ENCODE assay signal across 8 cellular contexts in the genomic region with DNA sequence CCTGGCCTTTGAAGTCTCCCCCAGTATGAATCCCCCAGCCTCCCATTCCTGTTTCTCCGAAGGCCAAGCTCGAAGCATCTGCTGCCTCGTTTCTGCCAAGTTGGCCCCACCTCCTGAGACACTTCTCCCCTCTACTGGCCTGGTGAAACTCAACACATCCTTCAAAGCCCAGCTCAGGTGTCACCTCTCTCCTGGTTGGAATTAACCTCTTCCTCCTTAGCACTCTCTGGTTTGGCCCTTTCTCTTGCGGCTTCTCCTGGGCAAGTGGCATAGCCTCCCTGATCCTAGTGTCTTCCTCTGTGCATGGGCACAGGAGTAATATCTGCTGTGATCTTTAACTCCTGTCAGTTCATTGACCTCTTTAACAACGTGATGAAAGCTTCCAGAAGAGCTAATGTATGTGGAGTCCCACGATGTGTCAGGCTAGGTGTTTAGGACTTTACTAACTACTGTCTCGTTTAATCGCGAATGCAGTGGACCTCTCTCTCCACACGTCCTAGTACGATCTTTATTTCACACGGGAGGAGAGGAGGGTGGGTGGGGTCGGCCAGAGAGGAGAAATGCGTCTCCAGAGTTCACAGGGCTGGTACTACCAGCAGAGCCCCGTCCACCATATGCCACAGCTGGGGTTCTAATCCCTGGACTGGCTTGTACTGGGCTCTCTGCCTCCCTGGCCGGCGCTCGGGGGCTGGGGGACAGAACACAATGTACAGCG. TPM values are rescaled to one million over a fixed set of nuclear protein-coding genes. Genes with fewer than 3 reads are reported as not detected.
DNase-seq lines count a peak whose midpoint lies in the region; ATAC-seq and TF ChIP-seq lines count a peak whose summit lies in the region.

No MANE protein-coding gene starts in this region.

- CTCF ChIA-PET in A673 (lab: Charles Lee): interaction anchor here (0.6 to 0.7 kb wide), 2 partner anchors 100 to 118 kb away, joined by 3 to 4 read pairs; no protein-coding TSS in a partner anchor

- TF ChIP-seq CTCF in A673 (conservative IDR thresholded peaks at IDR 0.05; ENCODE audit: low read depth, low read length) (no peak), HFF-Myc (IDR thresholded peaks at IDR 0.05; ENCODE audit: low read depth, low read length, missing control alignments) (no peak), adrenal gland (IDR thresholded peaks at IDR 0.05) (no peak)

- H3K36me3 ChIP-seq in A673 (ENCODE audit: insufficient read depth, low read length, poor library complexity, severe bottlenecking) (no peaks in the 10 kb centered on the region), subcutaneous abdominal adipose tissue (ENCODE audit: control insufficient read depth in 5 of 5, insufficient read depth in 5 of 5, low read length in 5 of 5) (no peaks in the 10 kb centered on the region), adrenal gland (replicated peaks in 1 of 2) (no peaks in the 10 kb centered on the region)

- POLR2A ChIA-PET in A673 (lab: Charles Lee; ENCODE audit: low non-redundant PET): interaction anchor here (0.6 kb wide), 1 partner anchor 1997 kb away, joined by 3 read pairs; no protein-coding TSS in a partner anchor

- no TSS peak for BruUV-seq in A673 (replicated peaks; lab: Mats Ljungman, UMichigan)

- peak overlapping the region in 2 of 5 donors; percentile 30 to 68 for H3K9ac ChIP-seq in subcutaneous abdominal adipose tissue (ENCODE audit: low read length in 5 of 5)

- H3K27ac ChIP-seq in A673 (ENCODE audit: low read depth, low read length, poor library complexity, severe bottlenecking): no peak overlapping the region
- H3K27ac ChIP-seq in angular gyrus (ENCODE audit: low read depth, low read length): peak overlapping the region; percentile 84
- no peak overlapping the region for H3K27ac ChIP-seq in subcutaneous abdominal adipose tissue (ENCODE audit: low read depth, low read length)
- peak overlapping the region in 2 of 5 donors; percentile 34 to 65 for H3K27ac ChIP-seq in adrenal gland

- H3K27me3 ChIP-seq in A673 (replicated peaks; ENCODE audit: insufficient read depth, low read depth, low read length, poor library complexity): no peaks in the 10 kb centered on the region
- peaks cover 0 to 4% (median 0%) of the 10 kb centered on the region in 5 donors for H3K27me3 ChIP-seq in subcutaneous abdominal adipose tissue (ENCODE audit: control insufficient read depth in 5 of 5, insufficient read depth in 4 of 5, low read length in 5 of 5)
- no peaks in the 10 kb centered on the region for H3K27me3 ChIP-seq in adrenal gland

- peaks cover 7% of the 10 kb centered on the region for H3K4me1 ChIP-seq in A673 (ENCODE audit: insufficient read depth, low read length, poor library complexity, severe bottlenecking)
- H3K4me1 ChIP-seq in subcutaneous abdominal adipose tissue (ENCODE audit: control insufficient read depth in 5 of 5, insufficient read depth in 5 of 5, low read length in 5 of 5): peaks cover 0 to 27% (median 22%) of the 10 kb centered on the region in 5 donors
- H3K4me1 ChIP-seq in adrenal gland (replicated peaks in 1 of 2): peaks cover 12 to 24% of the 10 kb centered on the region in 2 donors

- intact Hi-C loops in A673 (cut with micrococcal nuclease; ENCODE audit: unreplicated experiment) (no loop called here), adrenal gland (cut with DNase I) (no loop called here)

- peak overlapping the region; percentile 71 for H3K4me3 ChIP-seq in A673 (ENCODE audit: low read depth, low read length, poor library complexity, severe bottlenecking)
- H3K4me3 ChIP-seq in HFF-Myc (replicated peaks; ENCODE audit: low read depth, low read length): peak overlapping the region; percentile 65
- H3K4me3 ChIP-seq in subcutaneous abdominal adipose tissue (ENCODE audit: low read depth in 1 of 5, low read length in 5 of 5): peak overlapping the region in 4 of 5 donors; percentile 47 to 69 (median 52)
- H3K4me3 ChIP-seq in adrenal gland: peak overlapping the region in 2 of 4 donors; percentile 67 to 91

- DNase-seq in A673 (ENCODE audit: low spot score): no peak
- DNase-seq in HFF-Myc (ENCODE audit: extremely low read depth, low read depth): no peak
- peak; percentile 79 for DNase-seq in islet precursor cell
- DNase-seq in NCI-H345 (lab: John Stamatoyannopoulos, UW): no peak
- DNase-seq in adrenal gland: no peak

- ATAC-seq in GM18873 (IDR thresholded peaks at IDR 0.05; ENCODE audit: low FRiP score, unreplicated experiment): no peak

- TF ChIP-seq POLR2A in adrenal gland (IDR thresholded peaks at IDR 0.05): no peak

- WGBS in adrenal gland, 4 donors: 40 to 52% (median 45%) methylated on average over 14 to 19 of the region's 19 CpGs

- H3K9me3 ChIP-seq in A673 (ENCODE audit: low read depth, low read length, poor library complexity, severe bottlenecking) (no peaks in the 10 kb centered on the region), subcutaneous abdominal adipose tissue (ENCODE audit: control insufficient read depth in 5 of 5, low read length in 5 of 5) (no peaks in the 10 kb centered on the region), adrenal gland (replicated peaks in 1 of 3) (no peaks in the 10 kb centered on the region)

RNA-seq across cellular contexts. Expression of a gene that starts 0.8 kb away (rescaled TPM):
- total RNA-seq in A673 (2021): 11.8 and 12.1 TPM in 2 replicates
- total RNA-seq in adrenal gland: 10 to 100 TPM in 6 of 8 donors, 1 to 10 TPM in 2; 3.9 to 16.9 (median 12.5) TPM
- 1 to 10 TPM; 1.4 to 4.0 (median 2.3) TPM for polyA plus RNA-seq in adrenal gland
